In the genomic region with DNA sequence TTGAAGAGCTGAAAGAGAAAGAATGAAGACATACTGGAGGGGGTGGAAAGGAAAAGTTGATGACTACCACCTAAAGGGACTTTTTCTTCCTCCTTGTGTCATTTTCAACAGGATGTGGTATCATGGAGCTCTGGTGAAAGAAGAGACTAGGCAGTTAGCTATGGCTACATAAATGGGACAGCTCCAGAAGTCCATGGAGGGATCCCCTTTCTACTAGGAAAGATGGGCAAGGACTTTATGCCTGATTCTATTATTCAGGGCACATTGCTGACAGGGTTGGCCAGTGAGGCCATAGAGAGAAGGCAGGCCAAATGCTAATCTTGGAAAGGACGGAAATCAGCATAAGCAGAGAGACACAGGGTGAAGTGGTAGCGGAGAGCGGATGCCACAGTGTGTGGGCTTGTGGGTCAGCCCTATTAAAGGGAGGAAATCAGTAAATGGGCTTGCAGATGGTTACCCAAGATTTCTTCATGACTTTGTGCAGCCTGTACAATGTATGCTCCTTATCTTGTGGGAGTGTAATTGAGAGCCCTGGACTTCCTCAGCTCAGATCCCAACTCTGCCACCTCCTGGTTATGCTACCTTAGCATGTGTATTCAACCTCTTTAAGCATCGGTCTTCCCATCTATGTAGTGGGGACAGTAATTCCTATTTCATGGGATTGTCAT, we compare ENCODE assay signal across 8 cellular contexts.
DNase-seq lines count a peak whose midpoint lies in the region; ATAC-seq and TF ChIP-seq lines count a peak whose summit lies in the region.

No MANE protein-coding gene starts in this region.

- peak overlapping the region; percentile 0 for H3K4me3 ChIP-seq in Loucy (ENCODE audit: low read length, poor library complexity, severe bottlenecking)
- no peak overlapping the region for H3K4me3 ChIP-seq in choroid plexus epithelial cell (ENCODE audit: low read depth, low read length)
- no peak overlapping the region for H3K4me3 ChIP-seq in ovary
- no peak overlapping the region for H3K4me3 ChIP-seq in suprapubic skin

- TF ChIP-seq EP300 in ovary (IDR thresholded peaks at IDR 0.05) (no peak), suprapubic skin (IDR thresholded peaks at IDR 0.05) (no peak)

- no peaks in the 10 kb centered on the region for H3K9me3 ChIP-seq in Loucy (ENCODE audit: insufficient read depth, low read depth, low read length)
- H3K9me3 ChIP-seq in ovary, result no peaks in the 10 kb centered on the region
- no peaks in the 10 kb centered on the region for H3K9me3 ChIP-seq in suprapubic skin

- H4K20me1 ChIP-seq in Loucy (ENCODE audit: insufficient read depth, low read length, poor library complexity, severe bottlenecking), result no peaks in the 10 kb centered on the region

- peak; percentile 23 for DNase-seq in EL
- DNase-seq in choroid plexus epithelial cell (ENCODE audit: low read depth), result peak; percentile 44
- no peak for DNase-seq in globus pallidus (ENCODE audit: low spot score)
- no peak for DNase-seq in ovary
- DNase-seq in suprapubic skin (ENCODE audit: low spot score in 2 of 2), result no peak
- no peak for DNase-seq in AG08396 (ENCODE audit: low spot score)

- intact Hi-C loops in ovary (cut with DNase I), result no loop called here

- H3K79me2 ChIP-seq in Loucy (ENCODE audit: insufficient read depth, low read length), result no peaks in the 10 kb centered on the region

- no peaks in the 10 kb centered on the region for H3K36me3 ChIP-seq in Loucy (ENCODE audit: insufficient read depth, low read length)
- H3K36me3 ChIP-seq in ovary, result no peaks in the 10 kb centered on the region
- H3K36me3 ChIP-seq in suprapubic skin, result no peaks in the 10 kb centered on the region

- H3F3A ChIP-seq in Loucy (ENCODE audit: low read depth), result peaks cover 9% of the 10 kb centered on the region; the same call in 1 of the 2 replicates

- no peaks in the 10 kb centered on the region for H3K9me2 ChIP-seq in Loucy (replicated peaks; ENCODE audit: low read depth, low read length)

- peaks cover 26% of the 10 kb centered on the region for H3K4me1 ChIP-seq in Loucy (ENCODE audit: insufficient read depth, low read length, poor library complexity, severe bottlenecking)
- H3K4me1 ChIP-seq in ovary (ENCODE audit: insufficient read depth), result no peaks in the 10 kb centered on the region
- H3K4me1 ChIP-seq in suprapubic skin, result no peaks in the 10 kb centered on the region

- H3K27ac ChIP-seq in ovary (no peak overlapping the region), suprapubic skin (no peak overlapping the region)

- peak overlapping the region; percentile 49 for H3K4me2 ChIP-seq in Loucy (ENCODE audit: low read depth, low read length, poor library complexity, severe bottlenecking)

- H3K27me3 ChIP-seq in Loucy (ENCODE audit: insufficient read depth, low read length, poor library complexity, severe bottlenecking), result no peaks in the 10 kb centered on the region
- H3K27me3 ChIP-seq in ovary, result no peaks in the 10 kb centered on the region
- no peaks in the 10 kb centered on the region for H3K27me3 ChIP-seq in suprapubic skin

- 94 to 96% (median 94%) methylated on average over 4 of the region's 4 CpGs for WGBS in ovary, 3 donors
- WGBS in suprapubic skin, result 87% methylated on average over 4 of the region's 4 CpGs

- no peak overlapping the region for H2AFZ ChIP-seq in Loucy (ENCODE audit: low read length)

- peak; percentile 47 for TF ChIP-seq CTCF in Loucy (conservative IDR thresholded peaks at IDR 0.05; ENCODE audit: low read length)
- peak; percentile 33 for TF ChIP-seq CTCF in choroid plexus epithelial cell (conservative IDR thresholded peaks at IDR 0.05; ENCODE audit: low read depth, low read length)
- no peak for TF ChIP-seq CTCF in ovary (IDR thresholded peaks at IDR 0.05)
- TF ChIP-seq CTCF in suprapubic skin (IDR thresholded peaks at IDR 0.05), result no peak

- no peak overlapping the region for H3K9ac ChIP-seq in Loucy (ENCODE audit: low read depth, low read length, poor library complexity, severe bottlenecking)

- peak; percentile 46 for ATAC-seq in GM19455 (IDR thresholded peaks at IDR 0.05; ENCODE audit: unreplicated experiment)

- TF ChIP-seq POLR2A in ovary (IDR thresholded peaks at IDR 0.05), result no peak
- TF ChIP-seq POLR2A in suprapubic skin (IDR thresholded peaks at IDR 0.05), result no peak

Comparison
In these comparisons a context has a peak if more than half of its experiments do, and no peak if none do; other contexts are left out.
1. DNase-seq: peak in EL (single experiment) and choroid plexus epithelial cell (single experiment); none in globus pallidus (single experiment), ovary (0 of 5), suprapubic skin (0 of 2) and AG08396 (single experiment).
2. CTCF ChIP-seq: peak in Loucy (single experiment) and choroid plexus epithelial cell (single experiment); none in ovary (0 of 3) and suprapubic skin (0 of 2).